13 cellular contexts compared by ENCODE assay signal in genomic region chr5:35302544-35302943, GRCh38.
DNase-seq lines count a peak whose midpoint lies in the region; ATAC-seq and TF ChIP-seq lines count a peak whose summit lies in the region.
"Had no signal": no experiment of that assay in that cellular context is flagged by ENCODE, and none has a peak within 500 bp of the region (broad histone marks: within the 10 kb centered on the region; RNA-seq: fewer than 3 reads in every experiment).

No MANE protein-coding gene starts in this region.

- DNase-seq in GM12865 (ENCODE audit: low read depth) (peak; percentile 78), OCI-M1 (lab: John Stamatoyannopoulos, UW) (no peak), erythroblast (lab: John Stamatoyannopoulos, UW) (no peak), adrenal gland (no peak), DMS153 treated with DMSO at 0.1 percent for 48 hours (lab: John Stamatoyannopoulos, UW; ENCODE audit: unreplicated experiment) (no peak)
- DNase-seq: activated CD8-positive, alpha-beta memory T cell treated with anti-CD3 and anti-CD28 coated beads, Interleukin-2, amount 10 ng/mL, durations not matched to agents 7 days and 5 days; activated naive CD8-positive, alpha-beta T cell treated with anti-CD3 and anti-CD28 coated beads, Interleukin-2, amount 10 ng/mL, durations not matched to agents 7 days and 5 days; DMS53; NCI-H2029; T-helper 9 cell had no signal

- H3K36me3 ChIP-seq in adrenal gland (replicated peaks in 1 of 2), result no peaks in the 10 kb centered on the region

- intact Hi-C loops in adrenal gland (cut with DNase I), result no loop called here

- ATAC-seq in GM19351 (IDR thresholded peaks at IDR 0.05; ENCODE audit: unreplicated experiment), result peak; percentile 92
- ATAC-seq in HG02610 (IDR thresholded peaks at IDR 0.05; ENCODE audit: unreplicated experiment), result peak; percentile 94
- ATAC-seq in HG03175 (IDR thresholded peaks at IDR 0.05; ENCODE audit: unreplicated experiment), result peak; percentile 92
- ATAC-seq: activated CD8-positive, alpha-beta memory T cell treated with anti-CD3 and anti-CD28 coated beads, Interleukin-2, amount 10 ng/mL, durations not matched to agents 7 days and 5 days had no signal

- H3K27me3 ChIP-seq in adrenal gland, result no peaks in the 10 kb centered on the region

- H3K27ac ChIP-seq in adrenal gland, result no peak overlapping the region

- no peak for TF ChIP-seq POLR2A in erythroblast (IDR thresholded peaks at IDR 0.05; ENCODE audit: low read length)
- no peak for TF ChIP-seq POLR2A in adrenal gland (IDR thresholded peaks at IDR 0.05)

- H3K4me1 ChIP-seq in adrenal gland (replicated peaks in 1 of 2), result no peaks in the 10 kb centered on the region

- TF ChIP-seq CTCF in GM12865 (IDR thresholded peaks at IDR 0.05; ENCODE audit: insufficient read depth, low read depth, low read length, missing control alignments) (no peak), adrenal gland (IDR thresholded peaks at IDR 0.05) (no peak)

- no peaks in the 10 kb centered on the region for H3K9me3 ChIP-seq in adrenal gland (replicated peaks in 1 of 3)

- H3K4me3 ChIP-seq in GM12865 (ENCODE audit: low read depth, low read length) (no peak overlapping the region), adrenal gland (no peak overlapping the region)
